In genomic region chr10:114504769-114505579, GRCh38 we compare ENCODE assay signal across 10 cellular contexts.
DNase-seq lines count a peak whose midpoint lies in the region; ATAC-seq and TF ChIP-seq lines count a peak whose summit lies in the region.
"Had no signal": no experiment of that assay in that cellular context is flagged by ENCODE, and none has a peak within 500 bp of the region (broad histone marks: within the 10 kb centered on the region; RNA-seq: fewer than 3 reads in every experiment).

No MANE protein-coding gene starts in this region.

- H3K27me3 ChIP-seq in GM23248 (replicated peaks; ENCODE audit: insufficient read depth) (no peaks in the 10 kb centered on the region; the same call in 1 of the 2 replicates), right atrium auricular region (no peaks in the 10 kb centered on the region)

- H3K27me3 Mint-ChIP-seq in activated CD8-positive, alpha-beta memory T cell treated with anti-CD3 and anti-CD28 coated beads, Interleukin-2, amount 10 ng/mL, durations not matched to agents 7 days and 5 days = no peaks in the 10 kb centered on the region

- H3K9me2 ChIP-seq in GM23248 (ENCODE audit: insufficient read depth) = no peaks in the 10 kb centered on the region

- peaks cover 6% of the 10 kb centered on the region; the same call in 1 of the 2 replicates for H3K4me1 ChIP-seq in GM23248 (ENCODE audit: insufficient read depth)
- H3K4me1 ChIP-seq in right atrium auricular region = peaks cover 0 to 74% of the 10 kb centered on the region in 2 donors

- no peaks in the 10 kb centered on the region for H3K79me2 ChIP-seq in GM23248 (ENCODE audit: insufficient read depth)

- H3K9ac ChIP-seq in GM23248 = no peak overlapping the region
- H3K9ac ChIP-seq: KMS-11 had no signal

- no peak overlapping the region for H3K4me3 Mint-ChIP-seq in activated CD8-positive, alpha-beta memory T cell treated with anti-CD3 and anti-CD28 coated beads, Interleukin-2, amount 10 ng/mL, durations not matched to agents 7 days and 5 days

- no peak overlapping the region for H2AFZ ChIP-seq in GM23248

- in situ Hi-C loops in GM23248 (cut with MboI) = no loop called here

- H3K4me2 ChIP-seq in GM23248 (ENCODE audit: unreplicated experiment) = no peak overlapping the region
- H3K4me2 ChIP-seq: KMS-11 had no signal

- H3K36me3 ChIP-seq in GM23248 (ENCODE audit: low read depth) = no peaks in the 10 kb centered on the region
- H3K36me3 ChIP-seq in right atrium auricular region = no peaks in the 10 kb centered on the region

- ATAC-seq in activated CD8-positive, alpha-beta memory T cell treated with anti-CD3 and anti-CD28 coated beads, Interleukin-2, amount 10 ng/mL, durations not matched to agents 7 days and 5 days = no peak

- CTCF ChIA-PET in activated CD8-positive, alpha-beta memory T cell treated with anti-CD3 and anti-CD28 coated beads, Interleukin-2, amount 10 ng/mL, durations not matched to agents 7 days and 5 days (lab: Charles Lee) = interaction anchor here (1.1 kb wide), 1 partner anchor 37 kb away, joined by 3 read pairs; no protein-coding TSS in a partner anchor

- DNase-seq in GM23248 (peak; percentile 71), amniotic epithelial cell (ENCODE audit: low read depth) (peak; percentile 75), right atrium auricular region (ENCODE audit: low spot score) (peak; percentile 75), skeletal muscle cell (ENCODE audit: low read depth) (peak; percentile 48), activated gamma-delta T cell (lab: John Stamatoyannopoulos, UW) (no peak), NCI-H2081 treated with DMSO at 0.1 percent for 48 hours (lab: John Stamatoyannopoulos, UW) (no peak)
- no peak for DNase-seq in activated CD8-positive, alpha-beta memory T cell treated with anti-CD3 and anti-CD28 coated beads, Interleukin-2, amount 10 ng/mL, durations not matched to agents 7 days and 5 days
- no peak for DNase-seq in stimulated activated CD4-positive, alpha-beta T cell treated with anti-CD3 and anti-CD28 coated beads, Interleukin-15, amount 100 ng/mL, for 24 hours
- DNase-seq: stimulated activated naive CD4-positive, alpha-beta T cell treated with Interleukin-2 at 50 U/mL for 16 hours had no signal

- H3K27ac Mint-ChIP-seq in activated CD8-positive, alpha-beta memory T cell treated with anti-CD3 and anti-CD28 coated beads, Interleukin-2, amount 10 ng/mL, durations not matched to agents 7 days and 5 days = no peak overlapping the region

- no peaks in the 10 kb centered on the region for H3K9me3 ChIP-seq in GM23248 (ENCODE audit: low read depth)
- no peaks in the 10 kb centered on the region for H3K9me3 ChIP-seq in right atrium auricular region

- 0 to 5% methylated on average over 3 of the region's 3 CpGs for WGBS in GM23248 (ENCODE audit: low coverage in 1 of 2, low lambda C conversion rate in 2 of 2, missing lambda C conversion rate in 2 of 2), 2 experiments

- H4K20me1 ChIP-seq in GM23248 (ENCODE audit: insufficient read depth) = no peaks in the 10 kb centered on the region

- no peaks in the 10 kb centered on the region for H3K9me3 Mint-ChIP-seq in activated CD8-positive, alpha-beta memory T cell treated with anti-CD3 and anti-CD28 coated beads, Interleukin-2, amount 10 ng/mL, durations not matched to agents 7 days and 5 days (ENCODE audit: low read depth)

- no peak for TF ChIP-seq CTCF in right atrium auricular region (IDR thresholded peaks at IDR 0.05)

- H3K4me1 Mint-ChIP-seq in activated CD8-positive, alpha-beta memory T cell treated with anti-CD3 and anti-CD28 coated beads, Interleukin-2, amount 10 ng/mL, durations not matched to agents 7 days and 5 days = peaks cover 48% of the 10 kb centered on the region

- peaks cover 20% of the 10 kb centered on the region for H3K36me3 Mint-ChIP-seq in activated CD8-positive, alpha-beta memory T cell treated with anti-CD3 and anti-CD28 coated beads, Interleukin-2, amount 10 ng/mL, durations not matched to agents 7 days and 5 days

- H3F3A ChIP-seq in GM23248 (ENCODE audit: insufficient read depth) = no peaks in the 10 kb centered on the region

- H3K4me3 ChIP-seq in GM23248 (no peak overlapping the region), right atrium auricular region (no peak overlapping the region), skeletal muscle cell (ENCODE audit: low read depth, low read length) (no peak overlapping the region)

- no peak overlapping the region for H3K27ac ChIP-seq in GM23248
- H3K27ac ChIP-seq in right atrium auricular region = peak overlapping the region; percentile 74 to 82
- H3K27ac ChIP-seq: KMS-11 had no signal

Comparison
In these comparisons a context has a peak if more than half of its experiments do, and no peak if none do; other contexts are left out.
1. DNase-seq: peak in GM23248 (single experiment), amniotic epithelial cell (single experiment), right atrium auricular region (single experiment) and skeletal muscle cell (single experiment); none in activated CD8-positive, alpha-beta memory T cell treated with anti-CD3 and anti-CD28 coated beads, Interleukin-2, amount 10 ng/mL, durations not matched to agents 7 days and 5 days (single experiment), activated gamma-delta T cell (single experiment), NCI-H2081 treated with DMSO at 0.1 percent for 48 hours (single experiment) and stimulated activated CD4-positive, alpha-beta T cell treated with anti-CD3 and anti-CD28 coated beads, Interleukin-15, amount 100 ng/mL, for 24 hours (single experiment).